Comparison of ENCODE assay signal across 8 cellular contexts in genomic region chrX:103831342-103831802, GRCh38. TPM values are rescaled to one million over a fixed set of nuclear protein-coding genes. Genes with fewer than 3 reads are reported as not detected.
DNase-seq lines count a peak whose midpoint lies in the region; ATAC-seq and TF ChIP-seq lines count a peak whose summit lies in the region.

No MANE protein-coding gene starts in this region.

- H3K4me1 Mint-ChIP-seq in naive B cell, result peaks cover 0 to 8% (median 0%) of the 10 kb centered on the region in 3 donors

- peak; percentile 23 for ATAC-seq in GM21528 (IDR thresholded peaks at IDR 0.05; ENCODE audit: low FRiP score, unreplicated experiment)
- peak; percentile 31 for ATAC-seq in Panc1
- ATAC-seq in naive B cell (ENCODE audit: low read depth in 2 of 2), result no peak
- ATAC-seq in GM18519 (IDR thresholded peaks at IDR 0.05; ENCODE audit: low FRiP score, unreplicated experiment), result no peak
- ATAC-seq in GM21619 (IDR thresholded peaks at IDR 0.05; ENCODE audit: unreplicated experiment), result no peak
- no peak for ATAC-seq in HG03521 (IDR thresholded peaks at IDR 0.05; ENCODE audit: unreplicated experiment)

- peaks cover 0 to 7% of the 10 kb centered on the region in 2 donors for H3K36me3 Mint-ChIP-seq in naive B cell

- DNase-seq in DMS79 treated with DMSO at 0.1 percent for 48 hours (lab: John Stamatoyannopoulos, UW), result peak; percentile 36
- DNase-seq in Panc1 (ENCODE audit: low read depth, low spot score), result peak; percentile 4
- peak; percentile 45 for DNase-seq in dermis blood vessel endothelial cell
- DNase-seq in naive B cell, result no peak

- intact Hi-C loops in Panc1 (cut with micrococcal nuclease; ENCODE audit: unreplicated experiment), result no loop called here

- no TSS peak for BruUV-seq in Panc1 (replicated peaks; lab: Mats Ljungman, UMichigan)

- POLR2A ChIA-PET in Panc1 (lab: Charles Lee), result no interaction called here

- in situ Hi-C loops in Panc1 (cut with HindIII; ENCODE audit: low pct_unique_long_range_greater_than_20kb, low sequenced_read_pairs), result no loop called here

- no peak overlapping the region for H3K27ac ChIP-seq in Panc1 (ENCODE audit: low read length)

- H3K9me3 ChIP-seq in Panc1 (ENCODE audit: control insufficient read depth, insufficient read depth, low read depth, low read length), result no peaks in the 10 kb centered on the region

- peak overlapping the region in 1 of 6 donors; percentile 63 for H3K27ac Mint-ChIP-seq in naive B cell

- CTCF ChIA-PET in Panc1 (lab: Charles Lee), result interaction anchor here (1.5 kb wide), 1 partner anchor 14 kb away, joined by 4 read pairs; no protein-coding TSS in a partner anchor

- TF ChIP-seq CTCF in Panc1 (IDR thresholded peaks at IDR 0.05), result no peak

- no peaks in the 10 kb centered on the region for H3K4me1 ChIP-seq in Panc1 (ENCODE audit: control insufficient read depth, insufficient read depth, low read length)

- H3K36me3 ChIP-seq in Panc1 (ENCODE audit: control insufficient read depth, insufficient read depth, low read length), result no peaks in the 10 kb centered on the region

- peaks cover 0 to 34% (median 0%) of the 10 kb centered on the region in 3 donors for H3K27me3 Mint-ChIP-seq in naive B cell

- peaks cover 8% of the 10 kb centered on the region for H3K27me3 ChIP-seq in Panc1 (ENCODE audit: control insufficient read depth, insufficient read depth, low read length)

- peak overlapping the region; percentile 83 to 94 (median 88) for H3K4me3 Mint-ChIP-seq in naive B cell

- H3K4me3 ChIP-seq in Panc1 (ENCODE audit: low read depth in 2 of 2, low read length in 2 of 2), result peak overlapping the region; percentile 63 to 73

- H3K9me3 Mint-ChIP-seq in naive B cell, result peaks cover 0 to 2% (median 0%) of the 10 kb centered on the region in 7 donors

RNA-seq across cellular contexts. Expression of gene RAB9B, which starts 0.7 kb away (rescaled TPM):
- total RNA-seq in Panc1 (2021; ENCODE audit: unreplicated experiment) (0.62 TPM), dermis blood vessel endothelial cell (0.56 and 0.68 TPM in 2 replicates)
- polyA plus RNA-seq in Panc1 (2012; ENCODE audit: insufficient read length), result 0.23 TPM
- polyA plus RNA-seq in naive B cell (ENCODE audit: low read depth in 6 of 6), result under 1 TPM; 0.10 to 0.73 (median 0.22) TPM

RNA-seq across cellular contexts. Expression of gene PLP1, which starts 54.7 kb away (rescaled TPM):
- total RNA-seq in Panc1 (2021; ENCODE audit: unreplicated experiment) (0.13 TPM), dermis blood vessel endothelial cell (0.28 TPM in 1 of 2 replicates, not detected in the other)
- polyA plus RNA-seq in Panc1 (2012; ENCODE audit: insufficient read length), result not detected
- not detected for polyA plus RNA-seq in naive B cell (ENCODE audit: low read depth in 6 of 6)

Comparison
In these comparisons a context has a peak if more than half of its experiments do, and no peak if none do; other contexts are left out.
1. ATAC-seq: peak in GM21528 (single experiment) and Panc1 (single experiment); none in naive B cell (0 of 2), GM18519 (single experiment), GM21619 (single experiment) and HG03521 (single experiment).